In the genomic region with DNA sequence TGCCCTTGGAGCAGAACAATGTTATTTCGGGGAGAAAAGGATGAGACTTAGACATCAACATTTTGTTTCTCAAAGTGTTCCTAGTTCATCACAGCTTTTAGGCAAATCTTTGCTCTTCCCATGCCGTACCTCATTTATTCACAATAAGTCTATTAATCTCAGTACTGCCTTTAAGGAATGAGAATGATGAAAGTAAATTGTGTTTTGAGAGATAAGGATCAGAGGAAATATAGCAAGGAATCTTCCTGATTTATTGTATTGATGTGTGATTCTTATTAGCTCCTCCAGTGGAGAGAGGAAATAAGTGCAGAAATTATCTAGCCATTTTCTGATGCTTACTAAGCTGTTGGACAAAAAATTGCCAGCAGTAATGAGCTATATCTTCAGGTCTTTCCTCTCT, we compare ENCODE assay signal across 15 cellular contexts. TPM values are rescaled to one million over a fixed set of nuclear protein-coding genes. Genes with fewer than 3 reads are reported as not detected.
DNase-seq lines count a peak whose midpoint lies in the region; ATAC-seq and TF ChIP-seq lines count a peak whose summit lies in the region.
"Had no signal": no experiment of that assay in that cellular context is flagged by ENCODE, and none has a peak within 500 bp of the region (broad histone marks: within the 10 kb centered on the region; RNA-seq: fewer than 3 reads in every experiment).

No MANE protein-coding gene starts in this region.

- intact Hi-C loops in CD4-positive, alpha-beta T cell (cut with DNase I, micrococcal nuclease): loop anchor here in 1 of 2 experiments (5.0 kb wide), 1 partner anchor 141 kb away; no protein-coding TSS in a partner anchor
- intact Hi-C loops in natural killer cell (cut with micrococcal nuclease): no loop called here

- H3K27ac ChIP-seq in CD4-positive, alpha-beta T cell (ENCODE audit: low read depth, low read length): no peak overlapping the region
- H3K27ac ChIP-seq: ovary had no signal

- CTCF ChIA-PET in CD4-positive, alpha-beta T cell (lab: Charles Lee): interaction anchor here (3.3 kb wide), 1 partner anchor 19 kb away, joined by 27 read pairs; a partner anchor contains a TSS

- no peaks in the 10 kb centered on the region for H3K9me3 Mint-ChIP-seq in CD4-positive, alpha-beta T cell
- no peaks in the 10 kb centered on the region for H3K9me3 Mint-ChIP-seq in IgD-negative memory B cell
- no peaks in the 10 kb centered on the region for H3K9me3 Mint-ChIP-seq in activated naive CD8-positive, alpha-beta T cell (ENCODE audit: low read depth)
- H3K9me3 Mint-ChIP-seq in natural killer cell: no peaks in the 10 kb centered on the region

- H3K27me3 ChIP-seq in CD4-positive, alpha-beta T cell (ENCODE audit: control insufficient read depth, insufficient read depth, low read length): no peaks in the 10 kb centered on the region
- H3K27me3 ChIP-seq: ovary had no signal

- no peak for DNase-seq in CD4-positive, alpha-beta T cell
- DNase-seq in natural killer cell (no peak), NCI-H187 treated with DMSO at 0.1 percent for 48 hours (lab: John Stamatoyannopoulos, UW) (no peak), HuH-7.5 (ENCODE audit: low spot score) (no peak)
- no peak for DNase-seq in stimulated activated naive CD4-positive, alpha-beta T cell (lab: John Stamatoyannopoulos, UW)
- DNase-seq: cortex of kidney; DMS79 treated with DMSO at 0.1 percent for 48 hours; left colon; NCI-H226; ovary; RPMI8226; stimulated activated CD4-positive, alpha-beta T cell treated with anti-CD3 and anti-CD28 coated beads, Interleukin-1b, Interleukin-23, amount 100 ng/mL, for 48 hours; stimulated activated naive CD4-positive, alpha-beta T cell treated with Interleukin-2 at 50 U/mL for 16 hours had no signal

- POLR2A ChIA-PET in CD4-positive, alpha-beta T cell (lab: Charles Lee): interaction anchor here (1.6 to 4.0 kb wide), 3 partner anchors 19 to 102 kb away, joined by 8 to 37 read pairs (median 26); a partner anchor contains a TSS

- H3K27me3 Mint-ChIP-seq in CD4-positive, alpha-beta T cell: no peaks in the 10 kb centered on the region
- H3K27me3 Mint-ChIP-seq in IgD-negative memory B cell (no peaks in the 10 kb centered on the region), natural killer cell (ENCODE audit: low read depth in 2 of 2) (no peaks in the 10 kb centered on the region)
- H3K27me3 Mint-ChIP-seq in activated naive CD8-positive, alpha-beta T cell: no peaks in the 10 kb centered on the region

- peak overlapping the region; percentile 96 for H3K4me3 Mint-ChIP-seq in CD4-positive, alpha-beta T cell
- H3K4me3 Mint-ChIP-seq in IgD-negative memory B cell: peak overlapping the region in 3 of 4 donors; percentile 48 to 89 (median 79)
- peak overlapping the region; percentile 98 for H3K4me3 Mint-ChIP-seq in activated naive CD8-positive, alpha-beta T cell
- peak overlapping the region; percentile 97 for H3K4me3 Mint-ChIP-seq in natural killer cell

- peaks cover 66% of the 10 kb centered on the region for H3K36me3 Mint-ChIP-seq in CD4-positive, alpha-beta T cell (ENCODE audit: low read depth)
- H3K36me3 Mint-ChIP-seq in IgD-negative memory B cell: peaks cover 18% of the 10 kb centered on the region
- peaks cover 24% of the 10 kb centered on the region for H3K36me3 Mint-ChIP-seq in activated naive CD8-positive, alpha-beta T cell
- peaks cover 36% of the 10 kb centered on the region for H3K36me3 Mint-ChIP-seq in natural killer cell

- TF ChIP-seq CTCF in CD4-positive, alpha-beta T cell (IDR thresholded peaks at IDR 0.05): no peak
- TF ChIP-seq CTCF in natural killer cell (IDR thresholded peaks at IDR 0.05): no peak

- no peaks in the 10 kb centered on the region for H3K9me3 ChIP-seq in CD4-positive, alpha-beta T cell (ENCODE audit: control insufficient read depth, low read length)
- H3K9me3 ChIP-seq: ovary had no signal

- peaks cover 29% of the 10 kb centered on the region for H3K4me1 Mint-ChIP-seq in CD4-positive, alpha-beta T cell (ENCODE audit: low read depth)
- H3K4me1 Mint-ChIP-seq in IgD-negative memory B cell (peaks cover 9 to 23% (median 18%) of the 10 kb centered on the region in 3 donors), natural killer cell (peaks cover 22 to 33% of the 10 kb centered on the region in 2 donors)
- peaks cover 46% of the 10 kb centered on the region for H3K4me1 Mint-ChIP-seq in activated naive CD8-positive, alpha-beta T cell (ENCODE audit: low read depth)

- H3K27ac Mint-ChIP-seq in CD4-positive, alpha-beta T cell: peak overlapping the region; percentile 66
- H3K27ac Mint-ChIP-seq in IgD-negative memory B cell: peak overlapping the region in 1 of 3 donors; percentile 29
- H3K27ac Mint-ChIP-seq in activated naive CD8-positive, alpha-beta T cell: peak overlapping the region; percentile 68
- H3K27ac Mint-ChIP-seq in natural killer cell: no peak overlapping the region

- no peak for ATAC-seq in CD4-positive, alpha-beta T cell (ENCODE audit: poor library complexity)
- ATAC-seq in natural killer cell: no peak
- ATAC-seq: left colon had no signal

RNA-seq across cellular contexts. Expression of a gene that starts 2.0 kb away (rescaled TPM):
- 10 to 100 TPM; 18.6 to 19.9 TPM for total RNA-seq in CD4-positive, alpha-beta T cell
- polyA plus RNA-seq in IgD-negative memory B cell: 54.0 TPM
- total RNA-seq in natural killer cell: 10 to 100 TPM; 26.4 to 37.2 (median 27.5) TPM

RNA-seq across cellular contexts. Expression of a gene that starts 2.1 kb away (rescaled TPM):
- total RNA-seq in CD4-positive, alpha-beta T cell: 10 to 100 TPM; 11.4 to 11.9 TPM
- 6.7 TPM for polyA plus RNA-seq in IgD-negative memory B cell
- 10 to 100 TPM; 26.7 to 31.8 (median 30.8) TPM for total RNA-seq in natural killer cell

RNA-seq across cellular contexts. Expression of a gene that starts 19.4 kb away (rescaled TPM):
- 1 to 10 TPM; 1.6 to 2.8 TPM for total RNA-seq in CD4-positive, alpha-beta T cell
- 4.2 TPM for polyA plus RNA-seq in IgD-negative memory B cell
- 1 to 10 TPM; 3.3 to 4.9 (median 3.4) TPM for total RNA-seq in natural killer cell

RNA-seq across cellular contexts. Expression of a gene that starts 32.9 kb away (rescaled TPM):
- 10 to 100 TPM; 18.7 to 19.7 TPM for total RNA-seq in CD4-positive, alpha-beta T cell
- 16.9 TPM for polyA plus RNA-seq in IgD-negative memory B cell
- 10 to 100 TPM; 40.1 to 53.3 (median 51.0) TPM for total RNA-seq in natural killer cell

RNA-seq across cellular contexts. Expression of a gene that starts 59.6 kb away (rescaled TPM):
- total RNA-seq in CD4-positive, alpha-beta T cell: under 1 TPM in 1 of 2 experiments, not detected in 1; 0.11 TPM
- not detected for polyA plus RNA-seq in IgD-negative memory B cell
- total RNA-seq in natural killer cell: under 1 TPM; 0.14 to 0.23 (median 0.23) TPM

Comparison
In these comparisons a context has a peak if more than half of its experiments do, and no peak if none do; other contexts are left out.
1. H3K27ac Mint-ChIP-seq: peak in CD4-positive, alpha-beta T cell (single experiment) and activated naive CD8-positive, alpha-beta T cell (single experiment); none in natural killer cell (0 of 2).
2. Peak in every context shown above with its lines, with median percentiles within 50 percentile points of each other: H3K4me3 Mint-ChIP-seq.